ENCODE assay signal across 24 cellular contexts in the genomic region with DNA sequence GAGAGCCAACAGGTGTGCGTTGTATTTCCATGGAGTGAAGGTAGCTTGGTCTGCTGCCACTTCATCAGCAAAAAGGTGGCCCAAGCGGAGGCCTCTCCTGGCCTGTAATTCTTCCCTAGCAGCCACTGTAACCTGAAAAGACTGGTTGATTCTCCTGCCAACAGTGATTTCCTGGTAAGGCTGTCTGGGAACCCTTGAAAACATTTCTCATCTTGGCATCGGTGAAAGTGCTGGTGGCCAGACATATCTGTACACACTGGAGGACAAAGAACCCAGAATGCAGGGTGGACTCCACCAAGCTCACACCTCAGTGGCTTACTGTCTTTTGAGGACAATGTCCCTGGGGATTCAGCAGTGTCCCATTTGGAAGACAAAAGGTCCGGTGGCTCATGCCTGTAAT.
"Had no signal": no experiment of that assay in that cellular context is flagged by ENCODE, and none has a peak within 500 bp of the region (broad histone marks: within the 10 kb centered on the region; RNA-seq: fewer than 3 reads in every experiment).

No MANE protein-coding gene starts in this region.

- H3K4me3 ChIP-seq: lower lobe of right lung, right atrium auricular region, right lobe of liver, smooth muscle cell, suprapubic skin, thoracic aorta, tibial artery, upper lobe of right lung had no signal

- H3K27ac ChIP-seq: lower lobe of right lung, neutrophil, parathyroid adenoma, right atrium auricular region, right lobe of liver, suprapubic skin, thoracic aorta, tibial artery, upper lobe of right lung had no signal

- H3K4me1 ChIP-seq: lower lobe of right lung, parathyroid adenoma, right atrium auricular region, right lobe of liver, upper lobe of right lung had no signal

- DNase-seq: head of caudate nucleus; hippocampal formation; immature natural killer cell; kidney; left colon; lower lobe of right lung; mammary epithelial cell; mesenchymal stem cell; naive thymus-derived CD8-positive, alpha-beta T cell; occipital lobe; right lobe of liver; stimulated activated CD4-positive, alpha-beta T cell treated with anti-CD3 and anti-CD28 coated beads, Interleukin-2, amount 100 ng/mL, for 24 hours; stimulated activated CD4-positive, alpha-beta T cell treated with anti-CD3 and anti-CD28 coated beads, Interleukin-4, amount 100 ng/mL, for 1 hour; stimulated activated naive B cell treated with anti-CD40 and anti-IgM and Interleukin-4, amounts not matched to agents 10 μg/mL and 1 μg/mL and 100 μg/mL, for 72 hours; stimulated activated naive CD8-positive, alpha-beta T cell treated with anti-CD3 and anti-CD28 coated beads, Interleukin-15, Interleukin-2, amounts not matched to agents 100 U/mL and 50 U/mL, for 24 hours; tibial artery; trophoblast cell; upper lobe of right lung had no signal

- H3K9me3 ChIP-seq: lower lobe of right lung, neutrophil, right atrium auricular region, right lobe of liver, suprapubic skin, thoracic aorta, tibial artery, upper lobe of right lung had no signal

- ATAC-seq: left colon; lower lobe of right lung; naive thymus-derived CD8-positive, alpha-beta T cell; right lobe of liver; stimulated activated naive B cell treated with anti-CD40 and anti-IgM and Interleukin-4, amounts not matched to agents 10 μg/mL and 1 μg/mL and 100 μg/mL, for 72 hours; stimulated activated naive CD8-positive, alpha-beta T cell treated with anti-CD3 and anti-CD28 coated beads, Interleukin-15, Interleukin-2, amounts not matched to agents 100 U/mL and 50 U/mL, for 24 hours; upper lobe of right lung had no signal

- H3K36me3 ChIP-seq: lower lobe of right lung, neutrophil, right atrium auricular region, right lobe of liver, suprapubic skin, thoracic aorta, tibial artery, upper lobe of right lung had no signal

- H3K27me3 ChIP-seq: right atrium auricular region, right lobe of liver had no signal
